8 cellular contexts compared by ENCODE assay signal in the genomic region with DNA sequence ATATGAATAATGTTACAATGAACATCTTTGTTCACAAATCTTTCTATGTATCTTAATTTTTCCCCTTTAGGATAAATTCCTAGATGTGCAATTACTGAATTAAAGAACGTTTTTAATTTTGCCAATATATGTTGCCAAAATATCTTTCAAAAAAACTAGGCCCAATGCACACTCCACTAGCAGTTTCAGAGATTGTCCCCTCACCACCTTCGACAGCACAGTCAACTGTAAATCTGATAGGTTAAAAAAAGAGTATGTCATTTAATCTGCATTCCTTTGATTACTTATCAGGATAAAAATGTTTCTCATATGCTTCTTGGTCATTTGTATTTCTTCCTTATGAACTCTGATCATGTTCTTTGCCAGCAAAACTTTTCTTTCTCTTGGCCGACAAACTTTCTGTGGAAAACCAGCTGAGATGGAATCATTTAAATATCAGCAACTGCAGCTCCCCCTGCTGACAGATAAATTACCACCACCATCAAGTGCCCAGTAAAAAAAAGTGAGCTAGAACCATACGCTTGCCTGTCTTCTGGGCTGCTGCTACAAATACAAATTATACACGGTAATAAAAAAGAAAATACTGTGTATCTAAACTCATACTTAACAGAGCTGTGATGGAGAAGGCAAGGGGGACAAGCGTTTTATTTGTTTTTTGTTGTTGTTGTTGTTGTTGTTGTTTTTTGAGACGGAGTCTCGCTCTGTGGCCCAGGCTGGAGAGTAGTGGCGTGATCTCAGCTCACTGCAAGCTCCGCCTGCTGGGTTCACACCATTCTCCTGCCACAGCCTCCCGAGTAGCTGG. TPM values are rescaled to one million over a fixed set of nuclear protein-coding genes. Genes with fewer than 3 reads are reported as not detected.
DNase-seq lines count a peak whose midpoint lies in the region; ATAC-seq and TF ChIP-seq lines count a peak whose summit lies in the region.

No MANE protein-coding gene starts in this region.

- H3K36me3 ChIP-seq in BE2C = peaks cover 3% of the 10 kb centered on the region
- H3K36me3 ChIP-seq in HAP-1 (replicated peaks) = peaks cover 15% of the 10 kb centered on the region
- H3K36me3 ChIP-seq in transverse colon = no peaks in the 10 kb centered on the region

- peaks cover 23% of the 10 kb centered on the region for H3K36me3 Mint-ChIP-seq in activated CD8-positive, alpha-beta T cell treated with anti-CD3 and anti-CD28 coated beads for 36 hours (ENCODE audit: low read depth)
- peaks cover 0 to 10% of the 10 kb centered on the region in 2 donors for H3K36me3 Mint-ChIP-seq in naive B cell

- peaks cover 23% of the 10 kb centered on the region for H3K4me1 Mint-ChIP-seq in activated CD8-positive, alpha-beta T cell treated with anti-CD3 and anti-CD28 coated beads for 36 hours (ENCODE audit: low read depth)
- peaks cover 5 to 17% (median 6%) of the 10 kb centered on the region in 3 donors for H3K4me1 Mint-ChIP-seq in naive B cell

- H3K4me3 Mint-ChIP-seq in activated CD8-positive, alpha-beta T cell treated with anti-CD3 and anti-CD28 coated beads for 36 hours = no peak overlapping the region
- H3K4me3 Mint-ChIP-seq in naive B cell = no peak overlapping the region

- CTCF ChIA-PET in activated CD8-positive, alpha-beta T cell treated with anti-CD3 and anti-CD28 coated beads for 36 hours (lab: Charles Lee) = interaction anchor here (0.6 to 3.4 kb wide), 39 partner anchors 9 to 215 kb away, joined by 3 to 46 read pairs (median 4); no protein-coding TSS in a partner anchor

- peak; percentile 73 for ATAC-seq in activated CD8-positive, alpha-beta T cell treated with anti-CD3 and anti-CD28 coated beads for 36 hours
- ATAC-seq in naive B cell (ENCODE audit: low read depth in 2 of 2) (peak; percentile 75 to 76), HG02610 (IDR thresholded peaks at IDR 0.05; ENCODE audit: unreplicated experiment) (no peak)

- TF ChIP-seq POLR2A in transverse colon (IDR thresholded peaks at IDR 0.05) = no peak

- H3K4me3 ChIP-seq in BE2C (ENCODE audit: low read depth, low read length) = no peak overlapping the region
- H3K4me3 ChIP-seq in HAP-1 = no peak overlapping the region
- no peak overlapping the region for H3K4me3 ChIP-seq in epithelial cell of proximal tubule (ENCODE audit: low read depth, low read length)
- H3K4me3 ChIP-seq in transverse colon = no peak overlapping the region

- peak overlapping the region; percentile 39 to 67 (median 52) for H3K27ac ChIP-seq in transverse colon

- in situ Hi-C loops in HAP-1 (cut with MboI; ENCODE audit: low sequenced_read_pairs) (loop anchor here (10.0 kb wide), 1 partner anchor 208 kb away; no protein-coding TSS in a partner anchor), transverse colon (cut with MboI; ENCODE audit: low pct_ligation_motif_present in 1 of 4, low pct_unique_long_range_greater_than_20kb in 1 of 4, low sequenced_read_pairs in 3 of 4) (loop anchor here (5.0 to 25.0 kb wide), 4 partner anchors 171 to 884 kb away; no protein-coding TSS in a partner anchor)

- no peaks in the 10 kb centered on the region for H3K4me1 ChIP-seq in BE2C
- H3K4me1 ChIP-seq in HAP-1 = peaks cover 4% of the 10 kb centered on the region
- peaks cover 0 to 29% (median 6%) of the 10 kb centered on the region in 4 donors for H3K4me1 ChIP-seq in transverse colon

- H3K9me3 ChIP-seq in BE2C (no peaks in the 10 kb centered on the region), HAP-1 (no peaks in the 10 kb centered on the region), transverse colon (no peaks in the 10 kb centered on the region)

- no peaks in the 10 kb centered on the region for H3K27me3 ChIP-seq in BE2C
- H3K27me3 ChIP-seq in HAP-1 (ENCODE audit: low read depth) = no peaks in the 10 kb centered on the region
- H3K27me3 ChIP-seq in transverse colon = no peaks in the 10 kb centered on the region

- H3K27me3 Mint-ChIP-seq in activated CD8-positive, alpha-beta T cell treated with anti-CD3 and anti-CD28 coated beads for 36 hours = no peaks in the 10 kb centered on the region
- H3K27me3 Mint-ChIP-seq in naive B cell = no peaks in the 10 kb centered on the region

- H3K27ac Mint-ChIP-seq in activated CD8-positive, alpha-beta T cell treated with anti-CD3 and anti-CD28 coated beads for 36 hours = peak overlapping the region; percentile 4
- H3K27ac Mint-ChIP-seq in naive B cell = peak overlapping the region in 2 of 6 donors; percentile 23 to 57

- intact Hi-C loops in activated CD8-positive, alpha-beta T cell treated with anti-CD3 and anti-CD28 coated beads for 36 hours (cut with micrococcal nuclease) = loop anchor here (2.0 kb wide), 1 partner anchor 210 kb away; no protein-coding TSS in a partner anchor
- intact Hi-C loops in transverse colon (cut with DNase I; ENCODE audit: low total_unique reads) = loop anchor here (5.0 kb wide), 2 partner anchors 171 to 211 kb away; no protein-coding TSS in a partner anchor

- TF ChIP-seq CTCF in BE2C (IDR thresholded peaks at IDR 0.05; ENCODE audit: low read depth, low read length) = peak; percentile 80
- TF ChIP-seq CTCF in activated CD8-positive, alpha-beta T cell treated with anti-CD3 and anti-CD28 coated beads for 36 hours (IDR thresholded peaks at IDR 0.05) = peak; percentile 87
- peak; percentile 79 for TF ChIP-seq CTCF in epithelial cell of proximal tubule (conservative IDR thresholded peaks at IDR 0.05; ENCODE audit: low read depth, low read length)
- peak; percentile 70 to 93 (median 74) for TF ChIP-seq CTCF in transverse colon (IDR thresholded peaks at IDR 0.05)

- WGBS in transverse colon (ENCODE audit: low coverage in 1 of 2), 2 donors = 37 to 51% methylated on average over 6 to 11 of the region's 11 CpGs

- POLR2A ChIA-PET in activated CD8-positive, alpha-beta T cell treated with anti-CD3 and anti-CD28 coated beads for 36 hours (lab: Charles Lee) = interaction anchor here (0.6 to 0.8 kb wide), 2 partner anchors 112 to 161 kb away, joined by 3 read pairs; no protein-coding TSS in a partner anchor

- DNase-seq in BE2C (peak; percentile 57), HAP-1 (ENCODE audit: low spot score in 2 of 2) (peak; percentile 65 to 71), NCI-H748 (lab: John Stamatoyannopoulos, UW; ENCODE audit: unreplicated experiment) (peak; percentile 53), epithelial cell of proximal tubule (ENCODE audit: low read depth) (no peak), naive B cell (peak; percentile 52), transverse colon (peak; percentile 68)
- DNase-seq in activated CD8-positive, alpha-beta T cell treated with anti-CD3 and anti-CD28 coated beads for 36 hours = peak; percentile 74

- TF ChIP-seq EP300 in transverse colon (IDR thresholded peaks at IDR 0.05; ENCODE audit: low read depth) = no peak

- H3K9me3 Mint-ChIP-seq in activated CD8-positive, alpha-beta T cell treated with anti-CD3 and anti-CD28 coated beads for 36 hours = no peaks in the 10 kb centered on the region
- no peaks in the 10 kb centered on the region for H3K9me3 Mint-ChIP-seq in naive B cell

RNA-seq across cellular contexts. Expression of a gene that starts 19.6 kb away (rescaled TPM):
- 72.2 TPM for polyA plus RNA-seq in BE2C (2012; ENCODE audit: insufficient read depth, insufficient read length, low read depth)
- 10 to 100 TPM; 54.4 to 55.3 TPM for total RNA-seq in activated CD8-positive, alpha-beta T cell treated with anti-CD3 and anti-CD28 coated beads for 36 hours
- total RNA-seq in epithelial cell of proximal tubule (21.1 and 33.2 TPM in 2 replicates), transverse colon (100 to 1,000 TPM in 3 of 4 donors, 10 to 100 TPM in 1; 80.3 to 201 (median 146) TPM)
- 10 to 100 TPM in 5 of 6 donors, 1 to 10 TPM in 1; 5.8 to 27.5 (median 16.5) TPM for polyA plus RNA-seq in naive B cell (ENCODE audit: low read depth in 6 of 6)
